In genomic region chr7:77831953-77832352, GRCh38 we compare ENCODE assay signal across 13 cellular contexts. TPM values are rescaled to one million over a fixed set of nuclear protein-coding genes. Genes with fewer than 3 reads are reported as not detected.
"Had no signal": no experiment of that assay in that cellular context is flagged by ENCODE, and none has a peak within 500 bp of the region (broad histone marks: within the 10 kb centered on the region; RNA-seq: fewer than 3 reads in every experiment).

No MANE protein-coding gene starts in this region.

- H3K36me3 ChIP-seq: ascending aorta, heart left ventricle, left lung, sigmoid colon, suprapubic skin had no signal

- H3K4me3 Mint-ChIP-seq: activated naive CD8-positive, alpha-beta T cell treated with anti-CD3 and anti-CD28 coated beads, Interleukin-2, amount 50 U/mL, for 24 hours; type B pancreatic cell had no signal

- H3K27ac ChIP-seq: ascending aorta, dorsolateral prefrontal cortex, heart left ventricle, left lung, sigmoid colon, suprapubic skin had no signal

- H3K27me3 ChIP-seq: ascending aorta, dorsolateral prefrontal cortex, heart left ventricle, left lung, sigmoid colon, suprapubic skin had no signal

- H3K9me3 Mint-ChIP-seq: activated naive CD8-positive, alpha-beta T cell treated with anti-CD3 and anti-CD28 coated beads, Interleukin-2, amount 50 U/mL, for 24 hours; type B pancreatic cell had no signal

- H3K27ac Mint-ChIP-seq: activated naive CD8-positive, alpha-beta T cell treated with anti-CD3 and anti-CD28 coated beads, Interleukin-2, amount 50 U/mL, for 24 hours; type B pancreatic cell had no signal

- H3K27me3 Mint-ChIP-seq: activated naive CD8-positive, alpha-beta T cell treated with anti-CD3 and anti-CD28 coated beads, Interleukin-2, amount 50 U/mL, for 24 hours; type B pancreatic cell had no signal

- H3K4me3 ChIP-seq: ascending aorta, dorsolateral prefrontal cortex, heart left ventricle, left lung, sigmoid colon, suprapubic skin had no signal

- H3K9me3 ChIP-seq: ascending aorta, left lung, sigmoid colon, suprapubic skin had no signal

- H3K36me3 Mint-ChIP-seq: type B pancreatic cell had no signal

- H3K4me1 ChIP-seq: ascending aorta had no signal

- ATAC-seq: heart left ventricle, left lung had no signal

- DNase-seq: activated CD4-positive, alpha-beta T cell treated with anti-CD3 and anti-CD28 coated beads for 1 hour; activated CD8-positive, alpha-beta memory T cell treated with anti-CD3 and anti-CD28 coated beads for 24 hours; activated naive CD8-positive, alpha-beta T cell treated with anti-CD3 and anti-CD28 coated beads, Interleukin-2, amount 50 U/mL, for 24 hours; dorsolateral prefrontal cortex; foreskin melanocyte; heart left ventricle; islet precursor cell; left lung; sigmoid colon; stimulated activated naive CD8-positive, alpha-beta T cell treated with anti-CD3 and anti-CD28 coated beads, Interleukin-15, Interleukin-2, amounts not matched to agents 100 U/mL and 50 U/mL, for 24 hours had no signal

RNA-seq across cellular contexts. Expression of gene TMEM60, which starts 33.7 kb away (rescaled TPM):
- total RNA-seq: ascending aorta had no signal
